Comparison of ENCODE assay signal across 34 cellular contexts in the genomic region with DNA sequence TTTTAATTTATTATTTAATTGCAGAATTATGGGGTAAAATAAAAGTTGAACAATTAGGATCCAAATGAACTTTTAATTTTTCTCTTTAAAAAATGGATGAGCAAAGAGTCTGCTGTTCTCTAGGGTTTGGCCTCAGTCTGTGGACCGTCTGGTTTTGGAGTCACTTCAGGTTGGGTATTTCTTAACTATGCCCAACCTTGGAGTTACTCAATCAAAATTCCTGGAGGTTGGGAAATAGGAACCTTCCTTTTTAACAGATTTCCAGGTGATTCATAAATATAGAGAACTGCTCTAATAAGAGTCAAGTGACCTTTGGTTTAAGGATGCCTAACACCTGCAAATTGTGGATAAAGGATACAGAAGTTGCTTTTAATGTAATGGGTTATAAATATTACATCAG.
"Had no signal": no experiment of that assay in that cellular context is flagged by ENCODE, and none has a peak within 500 bp of the region (broad histone marks: within the 10 kb centered on the region; RNA-seq: fewer than 3 reads in every experiment).

No MANE protein-coding gene starts in this region.

- H3K9me3 ChIP-seq: ascending aorta had no signal

- H3K27me3 Mint-ChIP-seq: activated B cell treated with CpG ODN at 0.5 μM for 24 hours; activated CD4-positive, alpha-beta memory T cell treated with anti-CD3 and anti-CD28 coated beads for 36 hours; activated CD4-positive, alpha-beta T cell treated with anti-CD3 and anti-CD28 coated beads, Interleukin-2, amount 10 ng/mL, durations not matched to agents 24 days and 14 days; activated CD8-positive, alpha-beta T cell treated with anti-CD3 and anti-CD28 coated beads for 36 hours; activated naive CD4-positive, alpha-beta T cell treated with anti-CD3 and anti-CD28 coated beads, Interleukin-2, amount 10 ng/mL, durations not matched to agents 7 days and 5 days; activated naive CD4-positive, alpha-beta T cell treated with anti-CD3 and anti-CD28 coated beads, Interleukin-2, amount 50 U/mL, for 24 hours; activated naive CD8-positive, alpha-beta T cell; activated naive CD8-positive, alpha-beta T cell treated with anti-CD3 and anti-CD28 coated beads, Interleukin-2, amount 10 ng/mL, durations not matched to agents 7 days and 5 days; activated naive CD8-positive, alpha-beta T cell treated with anti-CD3 and anti-CD28 coated beads, Interleukin-2, amount 50 U/mL, for 24 hours; activated T-cell treated with anti-CD3 and anti-CD28 coated beads, Interleukin-2, amount 50 U/mL, for 24 hours; brain; central memory CD8-positive, alpha-beta T cell had no signal

- H3K4me1 ChIP-seq: ascending aorta had no signal

- H3K27ac Mint-ChIP-seq: activated B cell treated with CpG ODN at 0.5 μM for 24 hours; activated CD4-positive, alpha-beta memory T cell treated with anti-CD3 and anti-CD28 coated beads for 36 hours; activated CD4-positive, alpha-beta T cell treated with anti-CD3 and anti-CD28 coated beads, Interleukin-2, amount 10 ng/mL, durations not matched to agents 24 days and 14 days; activated CD8-positive, alpha-beta T cell treated with anti-CD3 and anti-CD28 coated beads for 36 hours; activated naive CD4-positive, alpha-beta T cell treated with anti-CD3 and anti-CD28 coated beads, Interleukin-2, amount 10 ng/mL, durations not matched to agents 7 days and 5 days; activated naive CD4-positive, alpha-beta T cell treated with anti-CD3 and anti-CD28 coated beads, Interleukin-2, amount 50 U/mL, for 24 hours; activated naive CD8-positive, alpha-beta T cell; activated naive CD8-positive, alpha-beta T cell treated with anti-CD3 and anti-CD28 coated beads, Interleukin-2, amount 10 ng/mL, durations not matched to agents 7 days and 5 days; activated naive CD8-positive, alpha-beta T cell treated with anti-CD3 and anti-CD28 coated beads, Interleukin-2, amount 50 U/mL, for 24 hours; activated T-cell treated with anti-CD3 and anti-CD28 coated beads, Interleukin-2, amount 50 U/mL, for 24 hours; activated T-helper 2 cell treated with anti-CD3 and anti-CD28 coated beads, Interferon-gamma antibody, Interleukin-2, Interleukin-4, amounts not matched to agents 10 μg/mL and 5 μg/mL and 100 μg/mL, durations not matched to agents 14 hours and 24 hours and 36 hours; T-helper 1 cell treated with Interleukin-12 subunit alpha and Interleukin-12 subunit beta and Interleukin-4 antibody, amounts not matched to agents 30 μg/mL and 1 μg/mL, for 36 hours; T-helper 2 cell treated with Interferon-gamma antibody and Interleukin-4, amounts not matched to agents 5 μg/mL and 100 μg/mL, for 36 hours had no signal

- DNase-seq: activated B cell treated with CpG ODN at 0.5 μM for 24 hours; activated CD4-positive, alpha-beta memory T cell treated with anti-CD3 and anti-CD28 coated beads for 36 hours; activated CD4-positive, alpha-beta T cell treated with anti-CD3 and anti-CD28 coated beads for 4 hours; activated CD4-positive, alpha-beta T cell treated with anti-CD3 and anti-CD28 coated beads, Interleukin-2, amount 10 ng/mL, durations not matched to agents 24 days and 14 days; activated CD4-positive, alpha-beta T cell treated with anti-CD3 and anti-CD28 coated beads, Interleukin-2, amount 50 U/mL, for 1 hour; activated CD4-positive, alpha-beta T cell treated with anti-CD3 and anti-CD28 coated beads, Interleukin-2, amount 50 U/mL, for 4 hours; activated CD4-positive, CD25-positive, alpha-beta regulatory T cell treated with anti-CD3 and anti-CD28 coated beads, Interleukin-2, amount 50 U/mL, for 72 hours; activated CD8-positive, alpha-beta memory T cell treated with anti-CD3 and anti-CD28 coated beads, Interleukin-2, amount 50 U/mL, for 4 hours; activated CD8-positive, alpha-beta T cell treated with anti-CD3 and anti-CD28 coated beads for 36 hours; activated effector memory CD4-positive, alpha-beta T cell treated with Interleukin-2 at 50 U/mL for 16 hours; activated gamma-delta T cell; activated naive CD4-positive, alpha-beta T cell treated with anti-CD3 and anti-CD28 coated beads, Interleukin-2, amount 10 ng/mL, durations not matched to agents 7 days and 5 days; activated naive CD4-positive, alpha-beta T cell treated with Interleukin-2 at 50 U/mL for 16 hours; activated naive CD8-positive, alpha-beta T cell treated with anti-CD3 and anti-CD28 coated beads, Interleukin-2, amount 10 ng/mL, durations not matched to agents 7 days and 5 days; activated naive CD8-positive, alpha-beta T cell treated with anti-CD3 and anti-CD28 coated beads, Interleukin-2, amount 50 U/mL, for 24 hours; activated T-cell treated with anti-CD3 and anti-CD28 coated beads, Interleukin-2, amount 50 U/mL, for 24 hours; activated T-cell treated with anti-CD3 and anti-CD28 coated beads, Interleukin-2, amount 50 U/mL, for 48 hours; amygdala; anterior cingulate cortex; caudate nucleus; cerebellar nuclear complex; T-helper 1 cell; T-helper 2 cell; T-helper 9 cell had no signal

- H3K36me3 ChIP-seq: ascending aorta, cardiac muscle cell had no signal

- H3K4me3 ChIP-seq: ascending aorta, cardiac muscle cell had no signal

- H3K36me3 Mint-ChIP-seq: activated CD4-positive, alpha-beta memory T cell treated with anti-CD3 and anti-CD28 coated beads for 36 hours; activated naive CD4-positive, alpha-beta T cell treated with anti-CD3 and anti-CD28 coated beads, Interleukin-2, amount 10 ng/mL, durations not matched to agents 7 days and 5 days; activated naive CD4-positive, alpha-beta T cell treated with anti-CD3 and anti-CD28 coated beads, Interleukin-2, amount 50 U/mL, for 24 hours; activated naive CD8-positive, alpha-beta T cell; activated naive CD8-positive, alpha-beta T cell treated with anti-CD3 and anti-CD28 coated beads, Interleukin-2, amount 10 ng/mL, durations not matched to agents 7 days and 5 days; brain had no signal

- H3K9me3 Mint-ChIP-seq: activated B cell treated with CpG ODN at 0.5 μM for 24 hours; activated CD4-positive, alpha-beta memory T cell treated with anti-CD3 and anti-CD28 coated beads for 36 hours; activated CD4-positive, alpha-beta T cell treated with anti-CD3 and anti-CD28 coated beads, Interleukin-2, amount 10 ng/mL, durations not matched to agents 24 days and 14 days; activated naive CD4-positive, alpha-beta T cell treated with anti-CD3 and anti-CD28 coated beads, Interleukin-2, amount 10 ng/mL, durations not matched to agents 7 days and 5 days; activated naive CD8-positive, alpha-beta T cell treated with anti-CD3 and anti-CD28 coated beads, Interleukin-2, amount 10 ng/mL, durations not matched to agents 7 days and 5 days; activated naive CD8-positive, alpha-beta T cell treated with anti-CD3 and anti-CD28 coated beads, Interleukin-2, amount 50 U/mL, for 24 hours; activated T-helper 2 cell treated with anti-CD3 and anti-CD28 coated beads, Interferon-gamma antibody, Interleukin-2, Interleukin-4, amounts not matched to agents 10 μg/mL and 5 μg/mL and 100 μg/mL, durations not matched to agents 14 hours and 24 hours and 36 hours; brain; T-helper 1 cell treated with Interleukin-12 subunit alpha and Interleukin-12 subunit beta and Interleukin-4 antibody, amounts not matched to agents 30 μg/mL and 1 μg/mL, for 36 hours; T-helper 2 cell treated with Interferon-gamma antibody and Interleukin-4, amounts not matched to agents 5 μg/mL and 100 μg/mL, for 36 hours had no signal

- H3K27me3 ChIP-seq: ascending aorta, cardiac muscle cell had no signal

- ATAC-seq: activated CD8-positive, alpha-beta T cell treated with anti-CD3 and anti-CD28 coated beads for 36 hours; activated naive CD8-positive, alpha-beta T cell treated with anti-CD3 and anti-CD28 coated beads, Interleukin-2, amount 50 U/mL, for 24 hours had no signal

- H3K4me1 Mint-ChIP-seq: activated B cell treated with CpG ODN at 0.5 μM for 24 hours; activated CD4-positive, alpha-beta T cell treated with anti-CD3 and anti-CD28 coated beads, Interleukin-2, amount 10 ng/mL, durations not matched to agents 24 days and 14 days; activated naive CD4-positive, alpha-beta T cell treated with anti-CD3 and anti-CD28 coated beads, Interleukin-2, amount 10 ng/mL, durations not matched to agents 7 days and 5 days; activated naive CD4-positive, alpha-beta T cell treated with anti-CD3 and anti-CD28 coated beads, Interleukin-2, amount 50 U/mL, for 24 hours; activated naive CD8-positive, alpha-beta T cell treated with anti-CD3 and anti-CD28 coated beads, Interleukin-2, amount 10 ng/mL, durations not matched to agents 7 days and 5 days; activated naive CD8-positive, alpha-beta T cell treated with anti-CD3 and anti-CD28 coated beads, Interleukin-2, amount 50 U/mL, for 24 hours; central memory CD8-positive, alpha-beta T cell had no signal

- H3K4me3 Mint-ChIP-seq: activated B cell treated with CpG ODN at 0.5 μM for 24 hours; activated CD4-positive, alpha-beta memory T cell treated with anti-CD3 and anti-CD28 coated beads for 36 hours; activated CD4-positive, alpha-beta T cell treated with anti-CD3 and anti-CD28 coated beads, Interleukin-2, amount 10 ng/mL, durations not matched to agents 24 days and 14 days; activated CD8-positive, alpha-beta T cell treated with anti-CD3 and anti-CD28 coated beads for 36 hours; activated naive CD4-positive, alpha-beta T cell treated with anti-CD3 and anti-CD28 coated beads, Interleukin-2, amount 10 ng/mL, durations not matched to agents 7 days and 5 days; activated naive CD4-positive, alpha-beta T cell treated with anti-CD3 and anti-CD28 coated beads, Interleukin-2, amount 50 U/mL, for 24 hours; activated naive CD8-positive, alpha-beta T cell; activated naive CD8-positive, alpha-beta T cell treated with anti-CD3 and anti-CD28 coated beads, Interleukin-2, amount 10 ng/mL, durations not matched to agents 7 days and 5 days; activated naive CD8-positive, alpha-beta T cell treated with anti-CD3 and anti-CD28 coated beads, Interleukin-2, amount 50 U/mL, for 24 hours; activated T-cell treated with anti-CD3 and anti-CD28 coated beads, Interleukin-2, amount 50 U/mL, for 24 hours; brain; central memory CD8-positive, alpha-beta T cell; T-helper 1 cell treated with Interleukin-12 subunit alpha and Interleukin-12 subunit beta and Interleukin-4 antibody, amounts not matched to agents 30 μg/mL and 1 μg/mL, for 36 hours; T-helper 2 cell treated with Interferon-gamma antibody and Interleukin-4, amounts not matched to agents 5 μg/mL and 100 μg/mL, for 36 hours had no signal

- H3K27ac ChIP-seq: ascending aorta, cardiac muscle cell, VCaP had no signal
